In genomic region chr4:6720202-6720699, GRCh38 we compare ENCODE assay signal across 8 cellular contexts. TPM values are rescaled to one million over a fixed set of nuclear protein-coding genes. Genes with fewer than 3 reads are reported as not detected.
A peak's percentile ranks its signal among the peaks of the same experiment; 100 is the strongest.
DNase-seq lines count a peak whose midpoint lies in the region; ATAC-seq and TF ChIP-seq lines count a peak whose summit lies in the region.

No MANE protein-coding gene starts in this region.

- DNase-seq in EH (ENCODE audit: low read depth): peak; percentile 76
- DNase-seq in LNCaP clone FGC (ENCODE audit: low read depth): no peak
- peak; percentile 78 for DNase-seq in SK-N-DZ (ENCODE audit: low spot score)
- peak; percentile 63 to 84 (median 79) for DNase-seq in activated naive CD4-positive, alpha-beta T cell (lab: John Stamatoyannopoulos, UW)
- DNase-seq in foreskin melanocyte: peak; percentile 52
- DNase-seq in osteocyte (ENCODE audit: extremely low spot score, unreplicated experiment): peak; percentile 96
- peak; percentile 73 to 86 for DNase-seq in thyroid gland

- H3K9me3 ChIP-seq in thyroid gland: no peaks in the 10 kb centered on the region

- H3K4me3 ChIP-seq in LNCaP clone FGC (ENCODE audit: low read depth, low read length) (no peak overlapping the region), thyroid gland (replicated peaks in 1 of 3) (no peak overlapping the region)

- peaks cover 7 to 13% of the 10 kb centered on the region in 2 donors for H3K4me1 ChIP-seq in thyroid gland

- H3K36me3 ChIP-seq in thyroid gland: no peaks in the 10 kb centered on the region

- WGBS in thyroid gland, 2 donors: 3 to 6% methylated on average over 14 of the region's 14 CpGs

- H3K27me3 Mint-ChIP-seq in osteocyte (ENCODE audit: unreplicated experiment): no peaks in the 10 kb centered on the region

- no peaks in the 10 kb centered on the region for H3K9me3 Mint-ChIP-seq in osteocyte (ENCODE audit: unreplicated experiment)

- peaks cover 24% of the 10 kb centered on the region for H3K4me1 Mint-ChIP-seq in osteocyte (ENCODE audit: unreplicated experiment)

- intact Hi-C loops in thyroid gland (cut with DNase I): loop anchor here (2.0 kb wide), 2 partner anchors 155 to 351 kb away; no protein-coding TSS in a partner anchor

- TF ChIP-seq CTCF in LNCaP clone FGC (IDR thresholded peaks at IDR 0.05; ENCODE audit: control insufficient read depth, extremely low read depth, insufficient read depth) (peak; percentile 88), osteocyte (IDR thresholded peaks at IDR 0.05) (peak; percentile 97), thyroid gland (IDR thresholded peaks at IDR 0.05) (peak; percentile 72 to 97 (median 96))

- no peak for TF ChIP-seq POLR2A in thyroid gland (IDR thresholded peaks at IDR 0.05)

- H3K27ac ChIP-seq in thyroid gland: no peak overlapping the region

- ATAC-seq in GM18519 (IDR thresholded peaks at IDR 0.05; ENCODE audit: low FRiP score, unreplicated experiment): no peak

- no peak overlapping the region for H3K4me3 Mint-ChIP-seq in osteocyte (ENCODE audit: unreplicated experiment)

- H3K27ac Mint-ChIP-seq in osteocyte (ENCODE audit: unreplicated experiment): no peak overlapping the region

- no peaks in the 10 kb centered on the region for H3K27me3 ChIP-seq in thyroid gland

- H3K36me3 Mint-ChIP-seq in osteocyte (ENCODE audit: unreplicated experiment): peaks cover 3% of the 10 kb centered on the region

RNA-seq across cellular contexts. Expression of gene BLOC1S4, which starts 4.3 kb away (rescaled TPM):
- 24.4 and 31.8 TPM in 2 replicates for polyA plus RNA-seq in SK-N-DZ (2014; cell fraction: cytosol; rRNA removed)
- polyA plus RNA-seq in SK-N-DZ (2014; cell fraction: nucleus; rRNA removed): 17.5 and 21.1 TPM in 2 replicates
- total RNA-seq in osteocyte (14.9 and 16.1 TPM in 2 replicates), thyroid gland (10 to 100 TPM; 11.7 to 31.3 (median 22.1) TPM)

RNA-seq across cellular contexts. Expression of gene MRFAP1L1, which starts 10.6 kb away (rescaled TPM):
- 95.9 and 120 TPM in 2 replicates for polyA plus RNA-seq in SK-N-DZ (2014; cell fraction: cytosol; rRNA removed)
- polyA plus RNA-seq in SK-N-DZ (2014; cell fraction: nucleus; rRNA removed): 59.3 and 63.9 TPM in 2 replicates
- total RNA-seq in osteocyte: 58.6 and 58.8 TPM in 2 replicates
- total RNA-seq in thyroid gland: 10 to 100 TPM; 70.5 to 93.9 (median 76.2) TPM

RNA-seq across cellular contexts. Expression of gene S100P, which starts 26.6 kb away (rescaled TPM):
- polyA plus RNA-seq in SK-N-DZ (2014; cell fraction: cytosol; rRNA removed): not detected in 2 replicates
- polyA plus RNA-seq in SK-N-DZ (2014; cell fraction: nucleus; rRNA removed): not detected in 2 replicates
- total RNA-seq in osteocyte (not detected in 2 replicates), thyroid gland (under 1 TPM in 1 of 4 donors, not detected in 3; 0.56 TPM)
